Comparison of ENCODE assay signal across 14 cellular contexts in genomic region chr9:93317495-93318094, GRCh38.
DNase-seq lines count a peak whose midpoint lies in the region; ATAC-seq lines count a peak whose summit lies in the region.
"Had no signal": no experiment of that assay in that cellular context is flagged by ENCODE, and none has a peak within 500 bp of the region (broad histone marks: within the 10 kb centered on the region; RNA-seq: fewer than 3 reads in every experiment).

No MANE protein-coding gene starts in this region.

- H3K4me3 ChIP-seq in CD8-positive, alpha-beta memory T cell (ENCODE audit: low read length): no peak overlapping the region

- CTCF ChIA-PET in activated CD8-positive, alpha-beta memory T cell treated with anti-CD3 and anti-CD28 coated beads, Interleukin-2, amount 10 ng/mL, durations not matched to agents 7 days and 5 days (lab: Charles Lee): no interaction called here
- CTCF ChIA-PET in CD8-positive, alpha-beta memory T cell (lab: Charles Lee): no interaction called here

- H3K36me3 ChIP-seq in CD8-positive, alpha-beta memory T cell (ENCODE audit: insufficient read depth, low read length): no peaks in the 10 kb centered on the region

- peak; percentile 41 for DNase-seq in activated CD8-positive, alpha-beta memory T cell treated with anti-CD3 and anti-CD28 coated beads, Interleukin-2, amount 10 ng/mL, durations not matched to agents 7 days and 5 days
- DNase-seq in activated CD8-positive, alpha-beta memory T cell treated with anti-CD3 and anti-CD28 coated beads, Interleukin-2, amount 50 U/mL, for 48 hours: no peak
- DNase-seq in CD8-positive, alpha-beta memory T cell: no peak
- DNase-seq in left colon (peak; percentile 4 to 22), posterior vena cava (ENCODE audit: low spot score) (peak; percentile 72), NCI-H187 treated with DMSO at 0.1 percent for 48 hours (lab: John Stamatoyannopoulos, UW) (no peak)
- DNase-seq: Calu3, HCEC 1CT, NCI-H1048, NCI-H446 had no signal

- no peaks in the 10 kb centered on the region for H3K36me3 Mint-ChIP-seq in activated CD8-positive, alpha-beta memory T cell treated with anti-CD3 and anti-CD28 coated beads, Interleukin-2, amount 10 ng/mL, durations not matched to agents 7 days and 5 days
- no peaks in the 10 kb centered on the region for H3K36me3 Mint-ChIP-seq in CD8-positive, alpha-beta memory T cell
- H3K36me3 Mint-ChIP-seq: IgD-negative memory B cell had no signal

- peaks cover 40% of the 10 kb centered on the region for H3K27me3 Mint-ChIP-seq in activated CD8-positive, alpha-beta memory T cell treated with anti-CD3 and anti-CD28 coated beads, Interleukin-2, amount 10 ng/mL, durations not matched to agents 7 days and 5 days
- H3K27me3 Mint-ChIP-seq in CD8-positive, alpha-beta memory T cell: peaks cover 20 to 43% of the 10 kb centered on the region in 2 donors

- H3K27ac ChIP-seq in CD8-positive, alpha-beta memory T cell (ENCODE audit: low read depth, low read length): no peak overlapping the region
- H3K27ac ChIP-seq: RWPE1 had no signal

- no peaks in the 10 kb centered on the region for H3K9me3 Mint-ChIP-seq in activated CD8-positive, alpha-beta memory T cell treated with anti-CD3 and anti-CD28 coated beads, Interleukin-2, amount 10 ng/mL, durations not matched to agents 7 days and 5 days (ENCODE audit: low read depth)
- no peaks in the 10 kb centered on the region for H3K9me3 Mint-ChIP-seq in CD8-positive, alpha-beta memory T cell
- H3K9me3 Mint-ChIP-seq: IgD-negative memory B cell had no signal

- peaks cover 6% of the 10 kb centered on the region for H3K4me1 ChIP-seq in CD8-positive, alpha-beta memory T cell (ENCODE audit: insufficient read depth, low read length)

- POLR2A ChIA-PET in CD8-positive, alpha-beta memory T cell (lab: Charles Lee): no interaction called here

- no peak overlapping the region for H3K27ac Mint-ChIP-seq in activated CD8-positive, alpha-beta memory T cell treated with anti-CD3 and anti-CD28 coated beads, Interleukin-2, amount 10 ng/mL, durations not matched to agents 7 days and 5 days
- no peak overlapping the region for H3K27ac Mint-ChIP-seq in CD8-positive, alpha-beta memory T cell

- no peak overlapping the region for H3K4me3 Mint-ChIP-seq in activated CD8-positive, alpha-beta memory T cell treated with anti-CD3 and anti-CD28 coated beads, Interleukin-2, amount 10 ng/mL, durations not matched to agents 7 days and 5 days
- peak overlapping the region in 5 of 7 donors; percentile 2 to 58 (median 53) for H3K4me3 Mint-ChIP-seq in CD8-positive, alpha-beta memory T cell
- H3K4me3 Mint-ChIP-seq: IgD-negative memory B cell had no signal

- no peak for ATAC-seq in activated CD8-positive, alpha-beta memory T cell treated with anti-CD3 and anti-CD28 coated beads, Interleukin-2, amount 10 ng/mL, durations not matched to agents 7 days and 5 days
- ATAC-seq in left colon: no peak
- ATAC-seq in HG03097 (IDR thresholded peaks at IDR 0.05; ENCODE audit: low FRiP score, unreplicated experiment): no peak
- ATAC-seq in GM19324 (IDR thresholded peaks at IDR 0.05; ENCODE audit: low FRiP score, unreplicated experiment): no peak

- intact Hi-C loops in left colon (cut with DNase I, micrococcal nuclease): no loop called here
- intact Hi-C loops in posterior vena cava (cut with DNase I): no loop called here

- peaks cover 20% of the 10 kb centered on the region for H3K4me1 Mint-ChIP-seq in activated CD8-positive, alpha-beta memory T cell treated with anti-CD3 and anti-CD28 coated beads, Interleukin-2, amount 10 ng/mL, durations not matched to agents 7 days and 5 days
- H3K4me1 Mint-ChIP-seq in CD8-positive, alpha-beta memory T cell: peaks cover 7 to 31% (median 8%) of the 10 kb centered on the region in 3 donors

- H3K27me3 ChIP-seq in CD8-positive, alpha-beta memory T cell (ENCODE audit: insufficient read depth, low read length, poor library complexity, severe bottlenecking): peaks cover 5% of the 10 kb centered on the region

- no peaks in the 10 kb centered on the region for H3K9me3 ChIP-seq in CD8-positive, alpha-beta memory T cell (ENCODE audit: low read length)

Comparison
In these comparisons a context has a peak if more than half of its experiments do, and no peak if none do; other contexts are left out.
1. DNase-seq: peak in activated CD8-positive, alpha-beta memory T cell treated with anti-CD3 and anti-CD28 coated beads, Interleukin-2, amount 10 ng/mL, durations not matched to agents 7 days and 5 days (single experiment), left colon (2 of 2) and posterior vena cava (single experiment); none in activated CD8-positive, alpha-beta memory T cell treated with anti-CD3 and anti-CD28 coated beads, Interleukin-2, amount 50 U/mL, for 48 hours (single experiment), CD8-positive, alpha-beta memory T cell (0 of 5) and NCI-H187 treated with DMSO at 0.1 percent for 48 hours (single experiment).